ENCODE assay signal across 8 cellular contexts in genomic region chr1:39196244-39197215, GRCh38. TPM values are rescaled to one million over a fixed set of nuclear protein-coding genes. Genes with fewer than 3 reads are reported as not detected.
DNase-seq lines count a peak whose midpoint lies in the region; ATAC-seq and TF ChIP-seq lines count a peak whose summit lies in the region.

No MANE protein-coding gene starts in this region.

- H3K4me3 Mint-ChIP-seq in T-cell (peak overlapping the region; percentile 64 to 74 (median 64)), neural progenitor cell (no peak overlapping the region), Caco-2 (ENCODE audit: unreplicated experiment) (no peak overlapping the region)

- peak; percentile 84 for DNase-seq in DND-41
- peak; percentile 28 to 77 (median 59) for DNase-seq in T-cell
- DNase-seq in body of pancreas, result no peak
- DNase-seq in neural progenitor cell (ENCODE audit: low spot score), result no peak
- no peak for DNase-seq in Caco-2
- DNase-seq in NCI-H1417 (lab: John Stamatoyannopoulos, UW), result no peak
- no peak for DNase-seq in NCI-H2227 (lab: John Stamatoyannopoulos, UW; ENCODE audit: unreplicated experiment)

- H3K4me2 ChIP-seq in DND-41 (ENCODE audit: insufficient read depth, low read length), result peak overlapping the region; percentile 57
- H3K4me2 ChIP-seq in neural progenitor cell, result no peak overlapping the region

- CTCF ChIA-PET in T-cell (lab: Charles Lee), result interaction anchor here in 1 of 2 donors (1.0 kb wide), 1 partner anchor 19 kb away, joined by 3 read pairs; no protein-coding TSS in a partner anchor
- CTCF ChIA-PET in Caco-2 (lab: Charles Lee), result no interaction called here

- H4K20me1 ChIP-seq in DND-41 (ENCODE audit: insufficient read depth, low read length) (no peaks in the 10 kb centered on the region), neural progenitor cell (ENCODE audit: low read depth) (peaks cover 47% of the 10 kb centered on the region)

- H3K36me3 ChIP-seq in DND-41 (ENCODE audit: insufficient read depth, low read length), result no peaks in the 10 kb centered on the region
- H3K36me3 ChIP-seq in body of pancreas (replicated peaks in 1 of 2; ENCODE audit: insufficient read depth in 1 of 2, low read depth in 2 of 2), result no peaks in the 10 kb centered on the region
- H3K36me3 ChIP-seq in neural progenitor cell, result no peaks in the 10 kb centered on the region
- H3K36me3 ChIP-seq in Caco-2 (ENCODE audit: control insufficient read depth, insufficient read depth, low read length), result no peaks in the 10 kb centered on the region

- no peak overlapping the region for H2AFZ ChIP-seq in DND-41 (ENCODE audit: low read depth, low read length)
- H2AFZ ChIP-seq in neural progenitor cell (replicated peaks), result no peak overlapping the region

- H3K4me1 Mint-ChIP-seq in T-cell (peaks cover 83 to 88% (median 85%) of the 10 kb centered on the region in 3 donors), neural progenitor cell (peaks cover 37% of the 10 kb centered on the region), Caco-2 (ENCODE audit: low read depth, unreplicated experiment) (peaks cover 23% of the 10 kb centered on the region)

- no peak for TF ChIP-seq POLR2A in body of pancreas (IDR thresholded peaks at IDR 0.05)

- WGBS in body of pancreas, 2 donors, result 65 to 79% methylated on average over 6 of the region's 6 CpGs

- TF ChIP-seq CTCF in DND-41 (IDR thresholded peaks at IDR 0.05; ENCODE audit: borderline replicate concordance, extremely low read depth, low read length, poor library complexity, severe bottlenecking), result no peak
- TF ChIP-seq CTCF in body of pancreas (IDR thresholded peaks at IDR 0.05), result no peak
- TF ChIP-seq CTCF in neural progenitor cell (IDR thresholded peaks at IDR 0.05), result no peak
- TF ChIP-seq CTCF in Caco-2 (IDR thresholded peaks at IDR 0.05; ENCODE audit: insufficient read depth in 1 of 2, low read depth in 1 of 2, low read length in 1 of 2, severe bottlenecking in 1 of 2, unreplicated experiment in 1 of 2), result no peak

- H3K27ac Mint-ChIP-seq in T-cell (peak overlapping the region; percentile 93 to 96), neural progenitor cell (peak overlapping the region; percentile 51), Caco-2 (ENCODE audit: unreplicated experiment) (no peak overlapping the region)

- H3K9ac ChIP-seq in DND-41 (ENCODE audit: low read depth, low read length), result peak overlapping the region; percentile 61
- H3K9ac ChIP-seq in neural progenitor cell, result no peak overlapping the region

- peaks cover 36% of the 10 kb centered on the region for H3K79me2 ChIP-seq in DND-41 (ENCODE audit: insufficient read depth, low read length)
- peaks cover 99% of the 10 kb centered on the region for H3K79me2 ChIP-seq in neural progenitor cell (ENCODE audit: low read depth)

- H3K9me3 Mint-ChIP-seq in T-cell (no peaks in the 10 kb centered on the region), neural progenitor cell (no peaks in the 10 kb centered on the region), Caco-2 (ENCODE audit: unreplicated experiment) (no peaks in the 10 kb centered on the region)

- no peaks in the 10 kb centered on the region for H3K27me3 Mint-ChIP-seq in T-cell
- no peaks in the 10 kb centered on the region for H3K27me3 Mint-ChIP-seq in neural progenitor cell (ENCODE audit: insufficient read depth, low read depth)
- no peaks in the 10 kb centered on the region for H3K27me3 Mint-ChIP-seq in Caco-2 (ENCODE audit: insufficient read depth, unreplicated experiment)

- POLR2A ChIA-PET in T-cell (lab: Charles Lee) (interaction anchor here in 1 of 2 donors (0.6 kb wide), 1 partner anchor 202 kb away, joined by 3 read pairs; no protein-coding TSS in a partner anchor), Caco-2 (lab: Charles Lee) (no interaction called here)

- H3K36me3 Mint-ChIP-seq in T-cell (no peaks in the 10 kb centered on the region), neural progenitor cell (peaks cover 5% of the 10 kb centered on the region), Caco-2 (ENCODE audit: insufficient read depth, unreplicated experiment) (peaks cover 2% of the 10 kb centered on the region)

- peak; percentile 85 for ATAC-seq in DND-41 (ENCODE audit: insufficient read depth, low read depth)
- ATAC-seq in HG03108 (IDR thresholded peaks at IDR 0.05; ENCODE audit: unreplicated experiment), result peak; percentile 64
- ATAC-seq in T-cell (replicated peaks in 1 of 4), result peak; percentile 70 to 87 (median 72)
- no peak for ATAC-seq in body of pancreas

- intact Hi-C loops in body of pancreas (cut with DNase I) (no loop called here), Caco-2 (cut with micrococcal nuclease; ENCODE audit: unreplicated experiment) (no loop called here)

- H3K9me3 ChIP-seq in DND-41 (ENCODE audit: insufficient read depth, low read length, severe bottlenecking) (no peaks in the 10 kb centered on the region), body of pancreas (no peaks in the 10 kb centered on the region), neural progenitor cell (ENCODE audit: low read depth) (no peaks in the 10 kb centered on the region), Caco-2 (no peaks in the 10 kb centered on the region)

- BruUV-seq in Caco-2 (replicated peaks; lab: Mats Ljungman, UMichigan), result no TSS peak

- peak overlapping the region in 1 of 2 experiments; percentile 10; a peak in 2 of 4 replicates for H3K4me3 ChIP-seq in DND-41 (ENCODE audit: low read depth in 1 of 2, low read length in 2 of 2)
- no peak overlapping the region for H3K4me3 ChIP-seq in body of pancreas
- no peak overlapping the region for H3K4me3 ChIP-seq in neural progenitor cell
- H3K4me3 ChIP-seq in Caco-2 (ENCODE audit: low read depth, low read length), result no peak overlapping the region

- H3K4me1 ChIP-seq in DND-41 (ENCODE audit: insufficient read depth, low read length), result peaks cover 66% of the 10 kb centered on the region
- peaks cover 56% of the 10 kb centered on the region for H3K4me1 ChIP-seq in body of pancreas
- peaks cover 9% of the 10 kb centered on the region for H3K4me1 ChIP-seq in neural progenitor cell
- peaks cover 6% of the 10 kb centered on the region; the same call in 1 of the 2 replicates for H3K4me1 ChIP-seq in Caco-2

- H3K27ac ChIP-seq in DND-41 (ENCODE audit: low read length) (peak overlapping the region; percentile 95), body of pancreas (peak overlapping the region in 3 of 4 donors; percentile 8 to 53 (median 43)), neural progenitor cell (peak overlapping the region; percentile 13)

- peaks cover 11% of the 10 kb centered on the region for H3F3A ChIP-seq in neural progenitor cell (ENCODE audit: low read depth)

- no peaks in the 10 kb centered on the region for H3K27me3 ChIP-seq in DND-41 (ENCODE audit: insufficient read depth, low read length, poor library complexity)
- no peaks in the 10 kb centered on the region for H3K27me3 ChIP-seq in body of pancreas
- no peaks in the 10 kb centered on the region for H3K27me3 ChIP-seq in neural progenitor cell
- no peaks in the 10 kb centered on the region for H3K27me3 ChIP-seq in Caco-2 (replicated peaks; ENCODE audit: control insufficient read depth, insufficient read depth, low read length)

RNA-seq across cellular contexts. Expression of gene MACF1, which starts 8.0 kb away (rescaled TPM):
- 100 to 1,000 TPM; 232 to 596 (median 258) TPM for total RNA-seq in T-cell
- total RNA-seq in body of pancreas, result 100 to 1,000 TPM; 144 to 190 TPM
- total RNA-seq in neural progenitor cell (ENCODE audit: low replicate concordance), result 203 and 222 TPM in 2 replicates
- total RNA-seq in Caco-2 (2022), result 104 and 114 TPM in 2 replicates

Comparison
In these comparisons a context has a peak if more than half of its experiments do, and no peak if none do; other contexts are left out.
1. DNase-seq: peak in DND-41 (single experiment) and T-cell (34 of 34); none in body of pancreas (0 of 4), neural progenitor cell (single experiment), Caco-2 (0 of 2), NCI-H1417 (0 of 3) and NCI-H2227 (single experiment).
2. H3K27ac ChIP-seq: peak in every context shown above with its lines; median percentile 95 in DND-41; 43 in body of pancreas; 13 in neural progenitor cell.
3. H3K4me3 Mint-ChIP-seq: peak in T-cell (3 of 3); none in neural progenitor cell (single experiment) and Caco-2 (single experiment).